Comparison of ENCODE assay signal across 13 cellular contexts in genomic region chr9:70392850-70393249, GRCh38. TPM values are rescaled to one million over a fixed set of nuclear protein-coding genes. Genes with fewer than 3 reads are reported as not detected.
DNase-seq lines count a peak whose midpoint lies in the region; ATAC-seq and TF ChIP-seq lines count a peak whose summit lies in the region.
"Had no signal": no experiment of that assay in that cellular context is flagged by ENCODE, and none has a peak within 500 bp of the region (broad histone marks: within the 10 kb centered on the region; RNA-seq: fewer than 3 reads in every experiment).

No MANE protein-coding gene starts in this region.

- peaks cover 36 to 100% (median 87%) of the 10 kb centered on the region in 9 donors for H3K4me1 ChIP-seq in heart right ventricle
- peaks cover 13% of the 10 kb centered on the region for H3K4me1 ChIP-seq in osteoblast (ENCODE audit: insufficient read depth, low read length)
- peaks cover 78% of the 10 kb centered on the region for H3K4me1 ChIP-seq in upper lobe of right lung

- DNase-seq in Right ventricle myocardium superior (no peak), cardiac septum (ENCODE audit: low spot score) (no peak), heart right ventricle (no peak), osteoblast (ENCODE audit: insufficient read length, low spot score, missing footprints) (no peak), upper lobe of right lung (no peak), GM19240 (ENCODE audit: insufficient read length, low spot score) (no peak)
- DNase-seq: activated gamma-delta T cell treated with Interleukin-2 at 50 U/mL for 16 hours; CD8-positive, alpha-beta memory T cell; NCI-H1048 had no signal

- H3K36me3 ChIP-seq in heart right ventricle (peaks cover 0 to under 1% (median 0%) of the 10 kb centered on the region in 9 donors), osteoblast (ENCODE audit: insufficient read depth, low read length) (no peaks in the 10 kb centered on the region), upper lobe of right lung (no peaks in the 10 kb centered on the region)

- H3K9me3 Mint-ChIP-seq in stimulated activated memory B cell treated with anti-CD40 and anti-IgM and Interleukin-4, amounts not matched to agents 10 μg/mL and 1 μg/mL and 100 μg/mL, for 72 hours, result no peaks in the 10 kb centered on the region
- H3K9me3 Mint-ChIP-seq: CD8-positive, alpha-beta memory T cell had no signal

- H3K27me3 ChIP-seq in heart right ventricle (no peaks in the 10 kb centered on the region), osteoblast (ENCODE audit: insufficient read depth, low read length) (no peaks in the 10 kb centered on the region), upper lobe of right lung (no peaks in the 10 kb centered on the region)

- H2AFZ ChIP-seq in osteoblast (ENCODE audit: low read length), result no peak overlapping the region

- no peak overlapping the region for H3K27ac Mint-ChIP-seq in stimulated activated memory B cell treated with anti-CD40 and anti-IgM and Interleukin-4, amounts not matched to agents 10 μg/mL and 1 μg/mL and 100 μg/mL, for 72 hours
- H3K27ac Mint-ChIP-seq: progenitor cell of endocrine pancreas had no signal

- ATAC-seq in Right ventricle myocardium superior (ENCODE audit: poor library complexity) (peak; percentile 16), heart right ventricle (peak in 7 of 8 donors; percentile 13 to 61 (median 40)), upper lobe of right lung (peak; percentile 75), HG03439 (IDR thresholded peaks at IDR 0.05; ENCODE audit: unreplicated experiment) (no peak)
- no peak for ATAC-seq in stimulated activated memory B cell treated with anti-CD40 and anti-IgM and Interleukin-4, amounts not matched to agents 10 μg/mL and 1 μg/mL and 100 μg/mL, for 72 hours

- H3K27ac ChIP-seq in heart right ventricle (peak overlapping the region in 9 of 10 donors; percentile 7 to 66 (median 31)), osteoblast (ENCODE audit: low read depth, low read length) (peak overlapping the region; percentile 17), upper lobe of right lung (no peak overlapping the region)

- H3K79me2 ChIP-seq in osteoblast (ENCODE audit: insufficient read depth, low read length), result peaks cover 93% of the 10 kb centered on the region

- no peaks in the 10 kb centered on the region for H3K9me3 ChIP-seq in heart right ventricle
- no peaks in the 10 kb centered on the region for H3K9me3 ChIP-seq in osteoblast (ENCODE audit: low read depth, low read length)
- H3K9me3 ChIP-seq in upper lobe of right lung, result no peaks in the 10 kb centered on the region

- peaks cover 94% of the 10 kb centered on the region for H4K20me1 ChIP-seq in osteoblast (ENCODE audit: insufficient read depth, low read length)

- no peaks in the 10 kb centered on the region for H3K27me3 Mint-ChIP-seq in stimulated activated memory B cell treated with anti-CD40 and anti-IgM and Interleukin-4, amounts not matched to agents 10 μg/mL and 1 μg/mL and 100 μg/mL, for 72 hours
- H3K27me3 Mint-ChIP-seq: CD8-positive, alpha-beta memory T cell had no signal

- intact Hi-C loops in Right ventricle myocardium superior (cut with DNase I) (no loop called here), cardiac septum (cut with DNase I) (no loop called here), heart right ventricle (cut with DNase I) (loop anchor here in 5 of 10 donors (5.0 to 10.0 kb wide), 4 partner anchors 36 to 51 kb away; no protein-coding TSS in a partner anchor), upper lobe of right lung (cut with DNase I) (no loop called here)

- 46 to 48% methylated on average over 3 of the region's 3 CpGs for WGBS in heart right ventricle, 2 donors

- TF ChIP-seq CTCF in heart right ventricle (IDR thresholded peaks at IDR 0.05) (no peak), osteoblast (IDR thresholded peaks at IDR 0.05; ENCODE audit: extremely low read depth, low read depth, low read length) (no peak), upper lobe of right lung (IDR thresholded peaks at IDR 0.05) (no peak)

- no peak overlapping the region for H3K4me3 ChIP-seq in heart right ventricle
- no peak overlapping the region for H3K4me3 ChIP-seq in osteoblast (ENCODE audit: insufficient read depth, low read length)
- H3K4me3 ChIP-seq in upper lobe of right lung, result no peak overlapping the region
- H3K4me3 ChIP-seq: K562 had no signal

- no peak overlapping the region for H3K4me3 Mint-ChIP-seq in stimulated activated memory B cell treated with anti-CD40 and anti-IgM and Interleukin-4, amounts not matched to agents 10 μg/mL and 1 μg/mL and 100 μg/mL, for 72 hours

- H3K4me1 Mint-ChIP-seq in stimulated activated memory B cell treated with anti-CD40 and anti-IgM and Interleukin-4, amounts not matched to agents 10 μg/mL and 1 μg/mL and 100 μg/mL, for 72 hours, result peaks cover 48% of the 10 kb centered on the region

- no peak overlapping the region for H3K4me2 ChIP-seq in osteoblast (ENCODE audit: insufficient read depth, low read length)

- peaks cover 9% of the 10 kb centered on the region for H3K36me3 Mint-ChIP-seq in stimulated activated memory B cell treated with anti-CD40 and anti-IgM and Interleukin-4, amounts not matched to agents 10 μg/mL and 1 μg/mL and 100 μg/mL, for 72 hours

RNA-seq across cellular contexts. Expression of gene KLF9, which starts 21.6 kb away (rescaled TPM):
- total RNA-seq in Right ventricle myocardium superior (50.9 TPM), cardiac septum (19.0 TPM), heart right ventricle (10 to 100 TPM; 27.3 to 67.4 (median 41.1) TPM), osteoblast (46.9 and 51.8 TPM in 2 replicates), upper lobe of right lung (91.0 TPM)
- 10 to 100 TPM; 27.7 to 31.9 TPM for polyA plus RNA-seq in heart right ventricle

Comparison
In these comparisons a context has a peak if more than half of its experiments do, and no peak if none do; other contexts are left out.
1. ATAC-seq: peak in Right ventricle myocardium superior (single experiment), heart right ventricle (7 of 8) and upper lobe of right lung (single experiment); none in HG03439 (single experiment) and stimulated activated memory B cell treated with anti-CD40 and anti-IgM and Interleukin-4, amounts not matched to agents 10 μg/mL and 1 μg/mL and 100 μg/mL, for 72 hours (single experiment).